15 cellular contexts compared by ENCODE assay signal in the genomic region with DNA sequence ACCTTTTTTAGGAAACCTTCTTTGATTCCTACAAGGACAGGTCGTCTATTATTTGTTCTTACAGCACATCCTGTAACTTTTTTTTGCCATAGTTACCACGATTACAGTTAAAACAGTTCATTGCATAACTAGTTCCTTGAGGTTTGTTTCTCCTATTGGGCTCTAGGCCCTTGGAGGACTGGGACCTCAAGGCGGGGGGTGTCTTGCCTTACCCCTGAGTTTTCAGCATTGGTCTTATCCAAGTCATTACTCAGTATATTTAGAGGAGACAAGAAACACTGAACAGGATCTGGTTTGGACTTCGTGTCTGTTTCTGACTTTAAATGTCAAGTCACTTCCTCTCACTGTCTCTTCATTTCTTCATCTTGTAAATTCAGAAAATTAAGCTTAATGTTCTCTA.
DNase-seq lines count a peak whose midpoint lies in the region; ATAC-seq and TF ChIP-seq lines count a peak whose summit lies in the region.
"Had no signal": no experiment of that assay in that cellular context is flagged by ENCODE, and none has a peak within 500 bp of the region (broad histone marks: within the 10 kb centered on the region; RNA-seq: fewer than 3 reads in every experiment).

No MANE protein-coding gene starts in this region.

- H3K4me1 ChIP-seq in ACC112 (ENCODE audit: control insufficient read depth, insufficient read depth, low read length, unreplicated experiment): no peaks in the 10 kb centered on the region

- ATAC-seq in HG02973 (IDR thresholded peaks at IDR 0.05; ENCODE audit: unreplicated experiment): no peak
- ATAC-seq in GM21825 (IDR thresholded peaks at IDR 0.05; ENCODE audit: unreplicated experiment): no peak
- ATAC-seq: HepG2 had no signal

- H3K36me3 ChIP-seq in ACC112 (ENCODE audit: insufficient read depth, low read length) (no peaks in the 10 kb centered on the region), SK-N-MC (ENCODE audit: insufficient read depth, low read length) (peaks cover 9% of the 10 kb centered on the region)
- H3K36me3 ChIP-seq: BLaER1 treated with 17β-estradiol and CSF1 and Interleukin-3, amounts not matched to agents 10 nM and 100 nM had no signal

- H3K4me3 ChIP-seq in ACC112 (ENCODE audit: low read depth, low read length) (no peak overlapping the region), SK-N-MC (no peak overlapping the region), fibroblast of villous mesenchyme (ENCODE audit: low read depth, low read length) (no peak overlapping the region)
- H3K4me3 ChIP-seq: BLaER1 treated with 17β-estradiol and CSF1 and Interleukin-3, amounts not matched to agents 10 nM and 100 nM; PC-9 had no signal

- no peaks in the 10 kb centered on the region for H3K9me3 ChIP-seq in SK-N-MC (ENCODE audit: low read depth, low read length)
- H3K9me3 ChIP-seq: SK-N-SH had no signal

- H2AFZ ChIP-seq in ACC112 (ENCODE audit: low read length, unreplicated experiment): no peak overlapping the region
- H2AFZ ChIP-seq: PC-9 had no signal

- no peak for TF ChIP-seq CTCF in fibroblast of villous mesenchyme (IDR thresholded peaks at IDR 0.05; ENCODE audit: insufficient read depth, low read depth, low read length)

- DNase-seq in LHCN-M2 (ENCODE audit: low read depth) (peak; percentile 45), SK-N-MC (ENCODE audit: low read depth, low spot score) (no peak), fibroblast of villous mesenchyme (ENCODE audit: low read depth) (peak; percentile 18), KG1 (lab: John Stamatoyannopoulos, UW) (no peak)
- DNase-seq: Karpas-422, NCI-H1436 treated with DMSO at 0.1 percent for 48 hours, NCI-H2081, NCI-H510A treated with DMSO at 0.1 percent for 48 hours, PC-9, SK-N-SH had no signal

- H3K27ac ChIP-seq in ACC112 (ENCODE audit: low read depth, low read length): 0 out of 2 replicates have a peak overlapping the region, but pooled peaks have one; percentile 1
- peak overlapping the region; percentile 29; the same call in 1 of the 2 replicates for H3K27ac ChIP-seq in SK-N-MC
- H3K27ac ChIP-seq: PC-9 had no signal

- H3K9ac ChIP-seq in SK-N-MC (ENCODE audit: insufficient read length): no peak overlapping the region
- H3K9ac ChIP-seq: BLaER1 treated with 17β-estradiol and CSF1 and Interleukin-3, amounts not matched to agents 10 nM and 100 nM; SK-N-SH had no signal

- H3K79me2 ChIP-seq in ACC112 (ENCODE audit: control insufficient read depth, insufficient read depth, low read length, unreplicated experiment): no peaks in the 10 kb centered on the region

- no peaks in the 10 kb centered on the region for H3K27me3 ChIP-seq in ACC112 (ENCODE audit: insufficient read depth, low read length)
- H3K27me3 ChIP-seq: BLaER1 treated with 17β-estradiol and CSF1 and Interleukin-3, amounts not matched to agents 10 nM and 100 nM had no signal

Comparison
In these comparisons a context has a peak if more than half of its experiments do, and no peak if none do; other contexts are left out.
1. DNase-seq: peak in LHCN-M2 (single experiment) and fibroblast of villous mesenchyme (single experiment); none in SK-N-MC (single experiment) and KG1 (single experiment).